Comparison of ENCODE assay signal across 8 cellular contexts in genomic region chr11:33802414-33802950, GRCh38. TPM values are rescaled to one million over a fixed set of nuclear protein-coding genes. Genes with fewer than 3 reads are reported as not detected.
DNase-seq lines count a peak whose midpoint lies in the region; ATAC-seq and TF ChIP-seq lines count a peak whose summit lies in the region.

No MANE protein-coding gene starts in this region.

- H3K27ac ChIP-seq in mammary epithelial cell (ENCODE audit: insufficient read depth, low read depth, low read length) (no peak overlapping the region), smooth muscle cell (ENCODE audit: low read depth) (no peak overlapping the region)

- dilution Hi-C loops in mammary epithelial cell (cut with HindIII; ENCODE audit: low sequenced_read_pairs), result no loop called here

- intact Hi-C loops in mammary epithelial cell (cut with micrococcal nuclease), result no loop called here

- CTCF ChIA-PET in mammary epithelial cell (lab: Charles Lee; ENCODE audit: low non-redundant PET), result interaction anchor here (0.7 kb wide), 1 partner anchor 28 kb away, joined by 4 read pairs; no protein-coding TSS in a partner anchor

- H3K9ac ChIP-seq in mammary epithelial cell (ENCODE audit: insufficient read depth, low read length) (no peak overlapping the region), smooth muscle cell (ENCODE audit: low read depth) (no peak overlapping the region)

- 2% methylated on average over 12 of the region's 12 CpGs for WGBS in mammary epithelial cell (ENCODE audit: low coverage, missing lambda C conversion rate)
- WGBS in smooth muscle cell (ENCODE audit: low lambda C conversion rate), result 0% methylated on average over 12 of the region's 12 CpGs

- H2AFZ ChIP-seq in mammary epithelial cell (ENCODE audit: low read depth, low read length), result peak overlapping the region; percentile 90
- H2AFZ ChIP-seq in smooth muscle cell (ENCODE audit: low read depth), result peak overlapping the region; percentile 93

- peaks cover 5% of the 10 kb centered on the region for H3K4me1 ChIP-seq in mammary epithelial cell (ENCODE audit: insufficient read depth, low read length)
- no peaks in the 10 kb centered on the region for H3K4me1 ChIP-seq in smooth muscle cell (ENCODE audit: low read depth)

- no peaks in the 10 kb centered on the region for H3K9me3 ChIP-seq in mammary epithelial cell (replicated peaks; ENCODE audit: insufficient read depth, low read length)
- H3K9me3 ChIP-seq in smooth muscle cell (replicated peaks; ENCODE audit: low read depth), result no peaks in the 10 kb centered on the region

- H3K4me2 ChIP-seq in mammary epithelial cell (ENCODE audit: insufficient read depth, low read depth, low read length), result peak overlapping the region; percentile 78
- H3K4me2 ChIP-seq in smooth muscle cell, result peak overlapping the region; percentile 91

- H3K36me3 ChIP-seq in mammary epithelial cell (ENCODE audit: insufficient read depth, low read length) (no peaks in the 10 kb centered on the region), smooth muscle cell (ENCODE audit: low read depth) (no peaks in the 10 kb centered on the region)

- no TSS peak for BruUV-seq in mammary epithelial cell (replicated peaks; lab: Mats Ljungman, UMichigan)

- H4K20me1 ChIP-seq in mammary epithelial cell (ENCODE audit: insufficient read depth, low read length) (no peaks in the 10 kb centered on the region), smooth muscle cell (ENCODE audit: low read depth) (no peaks in the 10 kb centered on the region)

- in situ Hi-C loops in mammary epithelial cell (cut with MboI; ENCODE audit: low sequenced_read_pairs in 2 of 2), result no loop called here

- H3K4me3 ChIP-seq in mammary epithelial cell (replicated peaks in 1 of 3; ENCODE audit: insufficient read depth in 1 of 3, low read depth in 2 of 3, low read length in 3 of 3) (peak overlapping the region; percentile 30 to 40 (median 30)), smooth muscle cell (peak overlapping the region; percentile 53)

- no peaks in the 10 kb centered on the region for H3K27me3 ChIP-seq in mammary epithelial cell (ENCODE audit: insufficient read depth, low read length)
- H3K27me3 ChIP-seq in smooth muscle cell (ENCODE audit: low read depth), result peaks cover 49% of the 10 kb centered on the region

- H3K79me2 ChIP-seq in mammary epithelial cell (ENCODE audit: insufficient read depth, low read length), result no peaks in the 10 kb centered on the region
- H3K79me2 ChIP-seq in smooth muscle cell (ENCODE audit: low read depth), result no peaks in the 10 kb centered on the region

- TF ChIP-seq CTCF in mammary epithelial cell (conservative IDR thresholded peaks at IDR 0.05 in 1 of 2, IDR thresholded peaks at IDR 0.05 in 1 of 2; ENCODE audit: extremely low read depth in 1 of 2, insufficient read depth in 1 of 2, low read depth in 1 of 2, low read length in 2 of 2) (no peak), smooth muscle cell (IDR thresholded peaks at IDR 0.05; ENCODE audit: borderline replicate concordance, insufficient read depth, poor library complexity, severe bottlenecking) (no peak)

- peak; percentile 42 for DNase-seq in COLO829 (ENCODE audit: low spot score)
- DNase-seq in NCI-H82 treated with DMSO at 0.1 percent for 48 hours (lab: John Stamatoyannopoulos, UW; ENCODE audit: unreplicated experiment), result peak; percentile 79
- peak; percentile 89 for DNase-seq in mammary epithelial cell
- DNase-seq in iPS-NIHi11 (ENCODE audit: low spot score), result peak; percentile 80
- no peak for DNase-seq in smooth muscle cell (lab: John Stamatoyannopoulos, UW; ENCODE audit: unreplicated experiment)
- no peak for DNase-seq in SKM-1 (lab: John Stamatoyannopoulos, UW; ENCODE audit: unreplicated experiment)
- DNase-seq in activated effector memory CD4-positive, alpha-beta T cell treated with anti-CD3 and anti-CD28 coated beads, Interleukin-2, amount 50 U/mL, for 16 hours, result no peak

- no peaks in the 10 kb centered on the region for H3F3A ChIP-seq in smooth muscle cell (ENCODE audit: low read depth)

- ATAC-seq in HG03432 (IDR thresholded peaks at IDR 0.05; ENCODE audit: unreplicated experiment), result peak; percentile 48

RNA-seq across cellular contexts. Expression of gene FBXO3, which starts 28.2 kb away (rescaled TPM):
- total RNA-seq in mammary epithelial cell (10 to 100 TPM; 27.6 to 44.8 TPM), smooth muscle cell (49.3 and 63.6 TPM in 2 replicates)
- polyA plus RNA-seq in mammary epithelial cell (33.0 TPM), smooth muscle cell (28.8 and 38.5 TPM in 2 replicates)
- polyA minus RNA-seq in mammary epithelial cell, result 44.2 TPM

Comparison
In these comparisons a context has a peak if more than half of its experiments do, and no peak if none do; other contexts are left out.
1. DNase-seq: peak in COLO829 (single experiment), NCI-H82 treated with DMSO at 0.1 percent for 48 hours (single experiment), mammary epithelial cell (single experiment) and iPS-NIHi11 (single experiment); none in smooth muscle cell (single experiment), SKM-1 (single experiment) and activated effector memory CD4-positive, alpha-beta T cell treated with anti-CD3 and anti-CD28 coated beads, Interleukin-2, amount 50 U/mL, for 16 hours (single experiment).